ENCODE assay signal across 1 cellular context in genomic region chr6:127277878-127278843, GRCh38.
TF ChIP-seq lines count a peak whose summit lies in the region.

No MANE protein-coding gene starts in this region.

TF ChIP-seq in HepG2, 621 proteins besides CTCF, POLR2A, EP300 and RAD21 (continued from another document):
- TF ChIP-seq ARID5B (CRISPR knock-in tag; IDR thresholded peaks at IDR 0.05) = peak; percentile 37; the same call in 1 of the 2 replicates
- no peak for TF ChIP-seq SNRNP70 (IDR thresholded peaks at IDR 0.05; ENCODE audit: low read depth, low read length)
- no peak for TF ChIP-seq ZNF572 (CRISPR knock-in tag; IDR thresholded peaks at IDR 0.05)
- no peak for TF ChIP-seq CBX2 (IDR thresholded peaks at IDR 0.05; ENCODE audit: low read depth, low read length)
- TF ChIP-seq CBX2 (CRISPR knock-in tag; IDR thresholded peaks at IDR 0.05; ENCODE audit: low read depth) = no peak
- TF ChIP-seq ZFP36L2 (CRISPR knock-in tag; IDR thresholded peaks at IDR 0.05) = no peak
- no peak for TF ChIP-seq ZNF282 (IDR thresholded peaks at IDR 0.05; ENCODE audit: partially characterized antibody)
- peak; percentile 17; the same call in 1 of the 2 replicates for TF ChIP-seq ATF7 (IDR thresholded peaks at IDR 0.05)
- no peak for TF ChIP-seq ATF7 (CRISPR knock-in tag; IDR thresholded peaks at IDR 0.05)
- TF ChIP-seq MIXL1 (CRISPR knock-in tag; IDR thresholded peaks at IDR 0.05) = 0 out of 2 replicates have a peak, but pooled peaks have one; percentile 42
- peak; percentile 56; the same call in 1 of the 2 replicates for TF ChIP-seq FOXA3 (CRISPR knock-in tag; IDR thresholded peaks at IDR 0.05)
- TF ChIP-seq SP4 (CRISPR knock-in tag; IDR thresholded peaks at IDR 0.05) = no peak
- peak; percentile 82; the same call in 1 of the 2 replicates for TF ChIP-seq CEBPB (IDR thresholded peaks at IDR 0.05; ENCODE audit: borderline replicate concordance, low read depth, low read length)
- peak; percentile 93 for TF ChIP-seq ZNF362 (CRISPR knock-in tag; IDR thresholded peaks at IDR 0.05; ENCODE audit: borderline replicate concordance)
- TF ChIP-seq TEF (CRISPR knock-in tag; IDR thresholded peaks at IDR 0.05) = peak; percentile 89
- peak; percentile 49; the same call in 1 of the 2 replicates for TF ChIP-seq HNF4G (IDR thresholded peaks at IDR 0.05; ENCODE audit: borderline replicate concordance, low read depth, low read length)
- no peak for TF ChIP-seq HNF4G (CRISPR knock-in tag; IDR thresholded peaks at IDR 0.05; ENCODE audit: borderline replicate concordance, low read depth)
- TF ChIP-seq ARID3A (IDR thresholded peaks at IDR 0.05; ENCODE audit: low read depth, low read length) = peak; percentile 66
- no peak for TF ChIP-seq ZNF280B (CRISPR knock-in tag; IDR thresholded peaks at IDR 0.05; ENCODE audit: borderline replicate concordance)
- TF ChIP-seq HNF4A (CRISPR knock-in tag; IDR thresholded peaks at IDR 0.05) = peak; percentile 73; the same call in 1 of the 2 replicates
- TF ChIP-seq AHDC1 (CRISPR knock-in tag; IDR thresholded peaks at IDR 0.05; ENCODE audit: borderline replicate concordance) = peak; percentile 68; the same call in 1 of the 2 replicates
- TF ChIP-seq ZC3H13 (CRISPR knock-in tag; IDR thresholded peaks at IDR 0.05) = no peak
- no peak for TF ChIP-seq ZNF672 (CRISPR knock-in tag; IDR thresholded peaks at IDR 0.05)
